ENCODE assay signal across 20 cellular contexts in the genomic region with DNA sequence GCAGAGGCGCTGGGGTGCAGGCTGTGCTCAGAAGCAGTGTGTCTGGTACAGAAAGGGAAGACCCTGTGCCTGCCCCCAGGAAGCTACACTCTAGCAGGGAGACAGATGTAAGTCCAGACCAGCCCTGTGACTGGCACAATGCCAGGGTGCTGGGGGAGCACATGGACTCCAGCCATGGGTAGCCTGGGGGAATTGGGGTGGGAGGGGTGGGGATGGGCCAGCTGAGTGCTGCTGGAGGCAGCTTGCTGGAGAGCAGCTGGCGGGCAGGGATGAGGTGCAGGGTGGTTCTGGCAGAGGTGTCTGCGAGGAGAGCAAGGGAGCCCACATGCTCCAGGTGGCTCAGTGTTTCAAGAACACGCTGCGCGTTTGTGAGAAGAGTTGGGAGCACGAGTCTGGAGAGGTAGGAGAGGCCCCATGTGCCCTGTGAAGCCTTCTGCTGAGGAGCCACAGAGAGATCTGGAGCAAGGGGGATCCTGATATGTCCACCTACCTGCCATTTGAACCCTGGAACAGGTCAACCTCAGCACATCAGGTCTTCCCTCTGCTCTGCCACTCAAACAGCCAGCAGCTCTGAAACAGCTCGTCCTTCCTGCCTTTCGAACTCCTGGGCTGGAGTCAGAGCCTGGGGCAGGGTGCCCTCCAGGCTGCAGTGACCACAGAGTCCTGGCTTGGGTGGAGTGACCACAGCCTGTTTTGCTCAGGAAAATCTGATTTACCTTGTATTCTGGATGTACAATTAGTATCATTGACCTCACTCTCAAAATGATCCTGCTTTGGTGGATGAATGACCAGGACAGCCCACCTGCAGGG. TPM values are rescaled to one million over a fixed set of nuclear protein-coding genes. Genes with fewer than 3 reads are reported as not detected.
DNase-seq lines count a peak whose midpoint lies in the region; ATAC-seq and TF ChIP-seq lines count a peak whose summit lies in the region.
"Had no signal": no experiment of that assay in that cellular context is flagged by ENCODE, and none has a peak within 500 bp of the region (broad histone marks: within the 10 kb centered on the region; RNA-seq: fewer than 3 reads in every experiment).

No MANE protein-coding gene starts in this region.

- TF ChIP-seq RAD21 in SK-N-SH (IDR thresholded peaks at IDR 0.05; ENCODE audit: low read length) = no peak

- no peak overlapping the region for H3K4me3 Mint-ChIP-seq in natural killer cell treated with Interleukin-12 subunit alpha and Interleukin-12 subunit beta and Interleukin-15 and Interleukin-18, amount 100 ng/mL, for 72 hours
- H3K4me3 Mint-ChIP-seq: HFFc6; T-helper 1 cell treated with Interleukin-12 subunit alpha and Interleukin-12 subunit beta and Interleukin-4 antibody, amounts not matched to agents 30 μg/mL and 1 μg/mL, for 36 hours had no signal

- no peak for TF ChIP-seq EP300 in SK-N-SH (IDR thresholded peaks at IDR 0.05; ENCODE audit: borderline replicate concordance in 1 of 2, low read depth in 1 of 2, low read length in 1 of 2)

- DNase-seq in SK-N-SH (peak; percentile 59), RPMI8226 (peak; percentile 35), vagina (ENCODE audit: extremely low spot score in 2 of 2) (peak; percentile 72 to 79), HK-2 (ENCODE audit: unreplicated experiment) (no peak), left cardiac atrium (no peak)
- no peak for DNase-seq in natural killer cell treated with Interleukin-12 subunit alpha and Interleukin-12 subunit beta and Interleukin-15 and Interleukin-18, amount 100 ng/mL, for 72 hours (ENCODE audit: low spot score)
- DNase-seq: H7, HFFc6, MM.1S, NCI-H1092, NCI-H1436 treated with DMSO at 0.1 percent for 48 hours, NCI-H2227 treated with DMSO at 0.1 percent for 48 hours, NCI-H526, SIG-M5 had no signal

- no peaks in the 10 kb centered on the region for H3K9me2 ChIP-seq in SK-N-SH

- no peaks in the 10 kb centered on the region for H3F3A ChIP-seq in SK-N-SH (replicated peaks; ENCODE audit: insufficient read depth)

- intact Hi-C loops in vagina (cut with DNase I) (no loop called here), left cardiac atrium (cut with DNase I) (no loop called here)

- H3K9ac ChIP-seq in SK-N-SH = no peak overlapping the region

- no peak overlapping the region for H3K27ac Mint-ChIP-seq in natural killer cell treated with Interleukin-12 subunit alpha and Interleukin-12 subunit beta and Interleukin-15 and Interleukin-18, amount 100 ng/mL, for 72 hours
- H3K27ac Mint-ChIP-seq: HFFc6; T-helper 1 cell treated with Interleukin-12 subunit alpha and Interleukin-12 subunit beta and Interleukin-4 antibody, amounts not matched to agents 30 μg/mL and 1 μg/mL, for 36 hours had no signal

- TF ChIP-seq POLR2A in vagina (IDR thresholded peaks at IDR 0.05) = no peak

- no peaks in the 10 kb centered on the region for H4K20me1 ChIP-seq in SK-N-SH (ENCODE audit: insufficient read depth)

- H3K27ac ChIP-seq in SK-N-SH (ENCODE audit: low read depth in 2 of 2, low read length in 1 of 2) (no peak overlapping the region), vagina (no peak overlapping the region)
- H3K27ac ChIP-seq: C4-2B had no signal

- no peaks in the 10 kb centered on the region for H3K9me3 ChIP-seq in SK-N-SH
- H3K9me3 ChIP-seq in vagina = no peaks in the 10 kb centered on the region

- H3K27me3 Mint-ChIP-seq in natural killer cell treated with Interleukin-12 subunit alpha and Interleukin-12 subunit beta and Interleukin-15 and Interleukin-18, amount 100 ng/mL, for 72 hours = peaks cover 0 to 4% of the 10 kb centered on the region in 2 donors

- no peaks in the 10 kb centered on the region for H3K4me1 Mint-ChIP-seq in natural killer cell treated with Interleukin-12 subunit alpha and Interleukin-12 subunit beta and Interleukin-15 and Interleukin-18, amount 100 ng/mL, for 72 hours (ENCODE audit: low read depth in 2 of 2)

- no peaks in the 10 kb centered on the region for H3K79me2 ChIP-seq in SK-N-SH (ENCODE audit: insufficient read depth)

- H3K36me3 Mint-ChIP-seq in natural killer cell treated with Interleukin-12 subunit alpha and Interleukin-12 subunit beta and Interleukin-15 and Interleukin-18, amount 100 ng/mL, for 72 hours = no peaks in the 10 kb centered on the region

- H3K4me1 ChIP-seq in SK-N-SH (ENCODE audit: control insufficient read depth in 1 of 2, insufficient read depth in 2 of 2, low read depth in 1 of 2, low read length in 1 of 2) (peaks cover 0 to 5% of the 10 kb centered on the region in 2 experiments; a peak in 1 of 4 replicates), vagina (no peaks in the 10 kb centered on the region)

- H3K27me3 ChIP-seq in SK-N-SH (ENCODE audit: insufficient read depth) (no peaks in the 10 kb centered on the region), vagina (no peaks in the 10 kb centered on the region)

- H3K36me3 ChIP-seq in SK-N-SH (replicated peaks in 1 of 2; ENCODE audit: control insufficient read depth in 1 of 2, insufficient read depth in 2 of 2, low read length in 1 of 2) = no peaks in the 10 kb centered on the region
- no peaks in the 10 kb centered on the region for H3K36me3 ChIP-seq in vagina

- WGBS in SK-N-SH (ENCODE audit: low lambda C conversion rate) = 50% methylated on average over 9 of the region's 9 CpGs

- POLR2A ChIA-PET in SK-N-SH (lab: Yijun Ruan, JAX) = no interaction called here

- no peak overlapping the region for H3K4me3 ChIP-seq in SK-N-SH (ENCODE audit: low read depth in 2 of 2, low read length in 1 of 2)
- no peak overlapping the region for H3K4me3 ChIP-seq in vagina

- CTCF ChIA-PET in SK-N-SH (lab: Yijun Ruan, JAX) = interaction anchor here (1.3 kb wide), 1 partner anchor 19 kb away, joined by 4 read pairs; no protein-coding TSS in a partner anchor

- H3K4me2 ChIP-seq in SK-N-SH = no peak overlapping the region

- no peaks in the 10 kb centered on the region for H3K9me3 Mint-ChIP-seq in natural killer cell treated with Interleukin-12 subunit alpha and Interleukin-12 subunit beta and Interleukin-15 and Interleukin-18, amount 100 ng/mL, for 72 hours
- H3K9me3 Mint-ChIP-seq: HFFc6; T-helper 1 cell treated with Interleukin-12 subunit alpha and Interleukin-12 subunit beta and Interleukin-4 antibody, amounts not matched to agents 30 μg/mL and 1 μg/mL, for 36 hours had no signal

- no peak for TF ChIP-seq CTCF in SK-N-SH (IDR thresholded peaks at IDR 0.05)
- no peak for TF ChIP-seq CTCF in vagina (IDR thresholded peaks at IDR 0.05)

- no peak for ATAC-seq in SK-N-SH treated with all-trans-retinoic acid at 6 μM for 48 hours
- ATAC-seq in natural killer cell treated with Interleukin-12 subunit alpha and Interleukin-12 subunit beta and Interleukin-15 and Interleukin-18, amount 100 ng/mL, for 72 hours = peak; percentile 16 to 33
- ATAC-seq in left cardiac atrium = no peak
- ATAC-seq in HG03442 (IDR thresholded peaks at IDR 0.05; ENCODE audit: unreplicated experiment) = no peak

- H2AFZ ChIP-seq in SK-N-SH (ENCODE audit: low read depth) = no peak overlapping the region

TF ChIP-seq in SK-N-SH, 30 proteins besides CTCF, POLR2A, EP300 and RAD21 (continues in another document):
- TF ChIP-seq RCOR1 (IDR thresholded peaks at IDR 0.05; ENCODE audit: low read length) (no peak), ELF1 (IDR thresholded peaks at IDR 0.05) (no peak), TCF12 (IDR thresholded peaks at IDR 0.05) (no peak), TEAD4 (IDR thresholded peaks at IDR 0.05; ENCODE audit: borderline replicate concordance, insufficient read depth) (no peak), EZH2phosphoT487 (IDR thresholded peaks at IDR 0.05; ENCODE audit: borderline replicate concordance, low read depth) (no peak)
- TF ChIP-seq, protein P1, sequence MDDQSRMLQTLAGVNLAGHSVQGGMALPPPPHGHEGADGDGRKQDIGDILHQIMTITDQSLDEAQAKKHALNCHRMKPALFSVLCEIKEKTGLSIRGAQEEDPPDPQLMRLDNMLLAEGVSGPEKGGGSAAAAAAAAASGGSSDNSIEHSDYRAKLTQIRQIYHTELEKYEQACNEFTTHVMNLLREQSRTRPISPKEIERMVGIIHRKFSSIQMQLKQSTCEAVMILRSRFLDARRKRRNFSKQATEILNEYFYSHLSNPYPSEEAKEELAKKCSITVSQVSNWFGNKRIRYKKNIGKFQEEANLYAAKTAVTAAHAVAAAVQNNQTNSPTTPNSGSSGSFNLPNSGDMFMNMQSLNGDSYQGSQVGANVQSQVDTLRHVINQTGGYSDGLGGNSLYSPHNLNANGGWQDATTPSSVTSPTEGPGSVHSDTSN (IDR thresholded peaks at IDR 0.05) = no peak

TF ChIP-seq in SK-N-SH treated with all-trans-retinoic acid at 6 μM for 48 hours, 23 proteins besides CTCF, POLR2A, EP300 and RAD21 (continues in another document):
- no peak for TF ChIP-seq ZC3H10 (CRISPR knock-in tag; IDR thresholded peaks at IDR 0.05)

RNA-seq across cellular contexts. Expression of a gene that starts 15.1 kb away (rescaled TPM):
- polyA plus RNA-seq in SK-N-SH (2012; rRNA removed) = 0.08 TPM in 1 of 2 replicates, not detected in the other
- polyA plus RNA-seq in SK-N-SH (2012; cell fraction: cytosol; rRNA removed) = 0.05 TPM in 1 of 2 replicates, not detected in the other
- 0.19 and 0.27 TPM in 2 replicates for polyA plus RNA-seq in SK-N-SH (2012; cell fraction: nucleus; rRNA removed)
- not detected for total RNA-seq in natural killer cell treated with Interleukin-12 subunit alpha and Interleukin-12 subunit beta and Interleukin-15 and Interleukin-18, amount 100 ng/mL, for 72 hours
- total RNA-seq in vagina (not detected), left cardiac atrium (under 1 TPM in 1 of 2 donors, not detected in 1; 0.26 TPM)
- total RNA-seq: A673, H7, HFFc6, LHCN-M2 had no signal

RNA-seq across cellular contexts. Expression of a gene that starts 30.3 kb away (rescaled TPM):
- not detected in 2 replicates for polyA plus RNA-seq in SK-N-SH (2012; rRNA removed)
- not detected in 2 replicates for polyA plus RNA-seq in SK-N-SH (2012; cell fraction: cytosol; rRNA removed)
- not detected in 2 replicates for polyA plus RNA-seq in SK-N-SH (2012; cell fraction: nucleus; rRNA removed)
- total RNA-seq in natural killer cell treated with Interleukin-12 subunit alpha and Interleukin-12 subunit beta and Interleukin-15 and Interleukin-18, amount 100 ng/mL, for 72 hours = not detected
- total RNA-seq in vagina (not detected), left cardiac atrium (not detected)
- total RNA-seq: H7, HFFc6, LHCN-M2 had no signal

Comparison
In these comparisons a context has a peak if more than half of its experiments do, and no peak if none do; other contexts are left out.
1. DNase-seq: peak in SK-N-SH (single experiment), RPMI8226 (single experiment) and vagina (2 of 2); none in natural killer cell treated with Interleukin-12 subunit alpha and Interleukin-12 subunit beta and Interleukin-15 and Interleukin-18, amount 100 ng/mL, for 72 hours (single experiment), HK-2 (single experiment) and left cardiac atrium (single experiment).
2. ATAC-seq: peak in natural killer cell treated with Interleukin-12 subunit alpha and Interleukin-12 subunit beta and Interleukin-15 and Interleukin-18, amount 100 ng/mL, for 72 hours (2 of 2); none in SK-N-SH treated with all-trans-retinoic acid at 6 μM for 48 hours (single experiment), left cardiac atrium (0 of 2) and HG03442 (single experiment).